ENCODE assay signal across 19 cellular contexts in the genomic region with DNA sequence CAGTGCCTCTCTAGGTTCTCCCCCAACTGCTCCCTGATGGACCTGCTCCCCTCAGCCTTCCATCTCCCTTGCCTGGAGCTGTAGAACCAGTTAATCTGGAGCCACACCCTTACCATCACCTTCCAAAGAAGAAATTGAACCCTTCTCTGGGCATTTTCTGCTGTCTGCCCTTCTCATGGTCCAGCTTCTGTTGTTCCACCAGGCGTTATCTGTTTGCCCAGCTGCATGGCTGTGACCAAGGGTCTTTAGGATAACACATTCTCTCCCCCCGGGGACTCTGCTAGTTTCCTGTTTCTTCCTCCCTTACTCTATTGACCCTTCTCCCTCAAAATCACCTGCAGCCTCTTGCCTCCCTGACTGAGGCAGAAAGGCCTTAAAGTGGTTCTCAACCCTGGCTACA. TPM values are rescaled to one million over a fixed set of nuclear protein-coding genes. Genes with fewer than 3 reads are reported as not detected.
"Had no signal": no experiment of that assay in that cellular context is flagged by ENCODE, and none has a peak within 500 bp of the region (broad histone marks: within the 10 kb centered on the region; RNA-seq: fewer than 3 reads in every experiment).

No MANE protein-coding gene starts in this region.

- H3K36me3 ChIP-seq: cardiac muscle cell, colonic mucosa, gastroesophageal sphincter, lower lobe of right lung, neutrophil, right atrium auricular region, transverse colon had no signal

- H3K9me3 ChIP-seq: colonic mucosa, gastroesophageal sphincter, lower lobe of right lung, neutrophil, right atrium auricular region, transverse colon had no signal

- H3K27me3 ChIP-seq: colonic mucosa, right atrium auricular region, transverse colon had no signal

- H3K9me3 Mint-ChIP-seq: naive thymus-derived CD8-positive, alpha-beta T cell; stimulated activated memory B cell treated with anti-CD40 and anti-IgM and Interleukin-4, amounts not matched to agents 10 μg/mL and 1 μg/mL and 100 μg/mL, for 72 hours had no signal

- H3K36me3 Mint-ChIP-seq: stimulated activated memory B cell treated with anti-CD40 and anti-IgM and Interleukin-4, amounts not matched to agents 10 μg/mL and 1 μg/mL and 100 μg/mL, for 72 hours had no signal

- DNase-seq: activated CD4-positive, alpha-beta T cell treated with anti-CD3 and anti-CD28 coated beads, Interleukin-2, amount 50 U/mL, for 48 hours; activated CD4-positive, CD25-positive, alpha-beta regulatory T cell; activated naive CD4-positive, alpha-beta T cell; activated T-cell treated with anti-CD3 and anti-CD28 coated beads, Interleukin-2, amount 50 U/mL, for 48 hours; colonic mucosa; effector CD8-positive, alpha-beta T cell; hippocampal formation; lower lobe of right lung; naive thymus-derived CD8-positive, alpha-beta T cell; small intestine; transverse colon had no signal

- H3K4me3 Mint-ChIP-seq: stimulated activated memory B cell treated with anti-CD40 and anti-IgM and Interleukin-4, amounts not matched to agents 10 μg/mL and 1 μg/mL and 100 μg/mL, for 72 hours had no signal

- FAIRE-seq: small intestine, TTC549 had no signal

- H3K4me3 ChIP-seq: cardiac muscle cell, colonic mucosa, gastroesophageal sphincter, lower lobe of right lung, right atrium auricular region, transverse colon had no signal

- H3K27ac ChIP-seq: cardiac muscle cell, colonic mucosa, gastroesophageal sphincter, lower lobe of right lung, neutrophil, right atrium auricular region, transverse colon had no signal

- H3K4me1 ChIP-seq: colonic mucosa had no signal

- ATAC-seq: gastroesophageal sphincter; lower lobe of right lung; naive thymus-derived CD8-positive, alpha-beta T cell; stimulated activated memory B cell treated with anti-CD40 and anti-IgM and Interleukin-4, amounts not matched to agents 10 μg/mL and 1 μg/mL and 100 μg/mL, for 72 hours had no signal

RNA-seq across cellular contexts. Expression of gene ANKRD53, which starts 3.2 kb away (rescaled TPM):
- total RNA-seq: T-helper 1 cell treated with Interleukin-12 subunit alpha and Interleukin-12 subunit beta and Interleukin-4 antibody, amounts not matched to agents 30 ng/mL and 1 ng/mL, for 36 hours had no signal
- polyA plus RNA-seq: naive thymus-derived CD8-positive, alpha-beta T cell had no signal

RNA-seq across cellular contexts. Expression of gene ATP6V1B1, which starts 39.5 kb away (rescaled TPM):
- total RNA-seq: colonic mucosa; naive thymus-derived CD8-positive, alpha-beta T cell; right atrium auricular region; subcutaneous adipose tissue; T-helper 1 cell treated with Interleukin-12 subunit alpha and Interleukin-12 subunit beta and Interleukin-4 antibody, amounts not matched to agents 30 ng/mL and 1 ng/mL, for 36 hours; transverse colon had no signal
- polyA plus RNA-seq: cardiac muscle cell; naive thymus-derived CD8-positive, alpha-beta T cell had no signal
